ENCODE assay signal across 11 cellular contexts in the genomic region with DNA sequence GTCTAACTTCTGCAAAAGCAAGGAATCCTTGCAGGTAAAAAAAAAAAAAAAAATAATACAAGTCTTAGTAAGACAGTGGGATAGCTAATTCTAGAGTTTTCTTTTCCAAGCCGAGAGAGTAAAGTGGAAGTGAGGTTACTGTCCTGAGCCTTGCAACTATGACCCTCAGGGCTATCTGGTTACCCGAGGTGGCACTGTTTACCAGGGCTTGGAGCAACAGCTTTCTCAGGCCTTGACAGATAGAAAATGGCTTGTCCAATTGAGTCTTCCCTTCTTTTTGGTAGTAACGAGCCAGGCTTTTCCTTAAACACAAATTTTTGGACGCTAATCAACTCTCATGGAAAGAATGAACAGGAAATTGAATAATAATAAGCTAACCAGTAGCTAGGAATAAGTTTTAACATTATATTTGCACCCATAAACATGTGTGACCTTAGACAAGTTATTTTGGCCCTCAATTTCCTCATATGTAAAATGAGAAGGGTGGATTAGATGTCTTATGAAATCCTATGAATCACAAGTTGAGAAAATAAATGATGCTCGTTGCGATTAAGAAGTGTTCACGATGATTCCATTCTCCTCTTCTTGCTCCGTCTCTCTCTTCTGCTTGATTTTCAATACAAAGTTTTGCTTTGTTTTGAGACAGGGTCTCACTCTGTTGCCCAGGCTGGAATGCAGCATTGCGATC.
"Had no signal": no experiment of that assay in that cellular context is flagged by ENCODE, and none has a peak within 500 bp of the region (broad histone marks: within the 10 kb centered on the region; RNA-seq: fewer than 3 reads in every experiment).

No MANE protein-coding gene starts in this region.

- H3K9me3 ChIP-seq: pancreas, tibial artery, uterus had no signal

- H3K36me3 ChIP-seq: ascending aorta, pancreas, tibial artery, uterus had no signal

- DNase-seq: activated CD4-positive, alpha-beta T cell treated with anti-CD3 and anti-CD28 coated beads, Interleukin-2, amount 10 ng/mL, durations not matched to agents 7 days and 5 days; activated naive CD8-positive, alpha-beta T cell treated with anti-CD3 and anti-CD28 coated beads for 36 hours; foreskin keratinocyte; pancreas; stimulated activated CD4-positive, alpha-beta T cell treated with anti-CD3 and anti-CD28 coated beads, Interleukin-2, amount 100 ng/mL, for 48 hours; tibial artery; uterus had no signal

- H3K4me1 Mint-ChIP-seq: activated CD4-positive, alpha-beta T cell treated with anti-CD3 and anti-CD28 coated beads, Interleukin-2, amount 10 ng/mL, durations not matched to agents 7 days and 5 days; activated naive CD8-positive, alpha-beta T cell treated with anti-CD3 and anti-CD28 coated beads for 36 hours; stimulated activated memory B cell treated with anti-CD40 and anti-IgM and Interleukin-4, amounts not matched to agents 10 μg/mL and 1 μg/mL and 100 μg/mL, for 72 hours had no signal

- H3K27ac Mint-ChIP-seq: activated CD4-positive, alpha-beta T cell treated with anti-CD3 and anti-CD28 coated beads, Interleukin-2, amount 10 ng/mL, durations not matched to agents 7 days and 5 days; activated naive CD8-positive, alpha-beta T cell treated with anti-CD3 and anti-CD28 coated beads for 36 hours; activated T-helper 1 cell treated with anti-CD3 and anti-CD28 coated beads, Interleukin-12 subunit alpha, Interleukin-12 subunit beta, Interleukin-2, Interleukin-4 antibody, amounts not matched to agents 30 ng/mL and 10 ng/mL and 1 ng/mL, durations not matched to agents 14 hours and 24 hours and 36 hours; stimulated activated memory B cell treated with anti-CD40 and anti-IgM and Interleukin-4, amounts not matched to agents 10 μg/mL and 1 μg/mL and 100 μg/mL, for 72 hours; T-helper 1 cell treated with Interleukin-12 subunit alpha and Interleukin-12 subunit beta and Interleukin-4 antibody, amounts not matched to agents 30 μg/mL and 1 μg/mL, for 36 hours had no signal

- H3K27me3 ChIP-seq: ascending aorta, foreskin keratinocyte, pancreas, tibial artery, uterus had no signal

- H3K4me3 Mint-ChIP-seq: activated CD4-positive, alpha-beta T cell treated with anti-CD3 and anti-CD28 coated beads, Interleukin-2, amount 10 ng/mL, durations not matched to agents 7 days and 5 days; activated naive CD8-positive, alpha-beta T cell treated with anti-CD3 and anti-CD28 coated beads for 36 hours; activated T-helper 1 cell treated with anti-CD3 and anti-CD28 coated beads, Interleukin-12 subunit alpha, Interleukin-12 subunit beta, Interleukin-2, Interleukin-4 antibody, amounts not matched to agents 30 ng/mL and 10 ng/mL and 1 ng/mL, durations not matched to agents 14 hours and 24 hours and 36 hours; stimulated activated memory B cell treated with anti-CD40 and anti-IgM and Interleukin-4, amounts not matched to agents 10 μg/mL and 1 μg/mL and 100 μg/mL, for 72 hours; T-helper 1 cell treated with Interleukin-12 subunit alpha and Interleukin-12 subunit beta and Interleukin-4 antibody, amounts not matched to agents 30 μg/mL and 1 μg/mL, for 36 hours had no signal

- H3K36me3 Mint-ChIP-seq: activated naive CD8-positive, alpha-beta T cell treated with anti-CD3 and anti-CD28 coated beads for 36 hours; stimulated activated memory B cell treated with anti-CD40 and anti-IgM and Interleukin-4, amounts not matched to agents 10 μg/mL and 1 μg/mL and 100 μg/mL, for 72 hours had no signal

- H3K4me3 ChIP-seq: ascending aorta, pancreas, tibial artery, uterus had no signal

- H3K9me3 Mint-ChIP-seq: activated CD4-positive, alpha-beta T cell treated with anti-CD3 and anti-CD28 coated beads, Interleukin-2, amount 10 ng/mL, durations not matched to agents 7 days and 5 days had no signal

- H3K27ac ChIP-seq: ascending aorta, foreskin keratinocyte, pancreas, tibial artery, uterus had no signal

- H3K4me1 ChIP-seq: foreskin keratinocyte, pancreas, uterus had no signal

- ATAC-seq: foreskin keratinocyte; pancreas; stimulated activated memory B cell treated with anti-CD40 and anti-IgM and Interleukin-4, amounts not matched to agents 10 μg/mL and 1 μg/mL and 100 μg/mL, for 72 hours had no signal

- H3K27me3 Mint-ChIP-seq: activated CD4-positive, alpha-beta T cell treated with anti-CD3 and anti-CD28 coated beads, Interleukin-2, amount 10 ng/mL, durations not matched to agents 7 days and 5 days; activated naive CD8-positive, alpha-beta T cell treated with anti-CD3 and anti-CD28 coated beads for 36 hours; stimulated activated memory B cell treated with anti-CD40 and anti-IgM and Interleukin-4, amounts not matched to agents 10 μg/mL and 1 μg/mL and 100 μg/mL, for 72 hours had no signal
